Comparison of ENCODE assay signal across 9 cellular contexts in the genomic region with DNA sequence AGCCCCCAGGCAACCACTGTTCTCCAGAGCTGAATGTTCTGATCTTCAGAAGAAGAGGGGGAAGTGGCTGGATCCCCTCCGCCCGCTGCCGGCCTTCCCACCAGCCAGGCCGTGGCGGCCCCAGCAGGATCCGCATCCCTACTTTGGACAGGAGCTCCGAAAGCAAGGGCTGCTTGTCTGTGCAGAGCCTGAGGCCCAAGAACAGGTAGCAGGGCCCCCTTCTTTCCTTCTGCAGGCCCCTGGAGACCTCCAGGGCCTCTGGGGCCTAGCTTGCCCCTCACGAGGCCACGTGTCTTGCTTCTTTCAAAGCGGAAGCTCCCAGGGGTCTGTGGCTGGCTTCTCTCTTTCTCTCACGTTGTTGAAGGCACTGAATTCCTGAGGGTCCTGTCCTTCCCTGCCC. TPM values are rescaled to one million over a fixed set of nuclear protein-coding genes. Genes with fewer than 3 reads are reported as not detected.
DNase-seq lines count a peak whose midpoint lies in the region; ATAC-seq and TF ChIP-seq lines count a peak whose summit lies in the region.
"Had no signal": no experiment of that assay in that cellular context is flagged by ENCODE, and none has a peak within 500 bp of the region (broad histone marks: within the 10 kb centered on the region; RNA-seq: fewer than 3 reads in every experiment).

No MANE protein-coding gene starts in this region.

- no peaks in the 10 kb centered on the region for H3K27me3 ChIP-seq in gastrocnemius medialis

- H3K9me3 ChIP-seq in gastrocnemius medialis, result no peaks in the 10 kb centered on the region
- H3K9me3 ChIP-seq: mucosa of descending colon had no signal

- in situ Hi-C loops in gastrocnemius medialis (cut with MboI; ENCODE audit: low sequenced_read_pairs in 4 of 4), result loop anchor here in 2 of 4 donors (25.0 kb wide), 1 partner anchor 145 kb away; no protein-coding TSS in a partner anchor

- TF ChIP-seq CTCF in coronary artery (IDR thresholded peaks at IDR 0.05), result no peak
- no peak for TF ChIP-seq CTCF in gastrocnemius medialis (IDR thresholded peaks at IDR 0.05 in 4 of 5, conservative IDR thresholded peaks at IDR 0.05 in 1 of 5)

- ATAC-seq in GM18907 (IDR thresholded peaks at IDR 0.05; ENCODE audit: unreplicated experiment), result peak; percentile 23
- peak; percentile 10 for ATAC-seq in HG03280 (IDR thresholded peaks at IDR 0.05; ENCODE audit: unreplicated experiment)
- ATAC-seq in gastrocnemius medialis, result no peak
- no peak for ATAC-seq in GM19328 (IDR thresholded peaks at IDR 0.05; ENCODE audit: unreplicated experiment)

- TF ChIP-seq POLR2A in gastrocnemius medialis (IDR thresholded peaks at IDR 0.05), result no peak

- H3K27ac ChIP-seq in coronary artery, result peak overlapping the region; percentile 76 to 94
- H3K27ac ChIP-seq in gastrocnemius medialis, result peak overlapping the region; percentile 87 to 94 (median 92)

- H3K36me3 ChIP-seq in gastrocnemius medialis, result no peaks in the 10 kb centered on the region

- peaks cover 51 to 53% of the 10 kb centered on the region in 2 donors for H3K4me1 ChIP-seq in gastrocnemius medialis

- no peak for DNase-seq in coronary artery (ENCODE audit: low spot score)
- no peak for DNase-seq in gastrocnemius medialis
- no peak for DNase-seq in NCI-H2107 (lab: John Stamatoyannopoulos, UW)
- DNase-seq in cerebellum (ENCODE audit: low spot score), result no peak

- intact Hi-C loops in gastrocnemius medialis (cut with DNase I; ENCODE audit: low total_unique reads), result loop anchor here (5.0 kb wide), 1 partner anchor 125 kb away; a partner anchor contains a TSS

- H3K4me3 ChIP-seq in coronary artery (peak overlapping the region; percentile 42), gastrocnemius medialis (no peak overlapping the region)
- H3K4me3 ChIP-seq: mucosa of descending colon had no signal

RNA-seq across cellular contexts. Expression of a gene that starts 13.2 kb away (rescaled TPM):
- total RNA-seq in gastrocnemius medialis, result 1 to 10 TPM; 2.2 to 7.8 (median 3.8) TPM
- total RNA-seq in cerebellum, result 4.4 TPM

RNA-seq across cellular contexts. Expression of a gene that starts 19.1 kb away (rescaled TPM):
- total RNA-seq in gastrocnemius medialis (10 to 100 TPM; 11.7 to 34.4 (median 18.7) TPM), cerebellum (42.4 TPM)
- total RNA-seq: HT1080 had no signal

Comparison
In these comparisons a context has a peak if more than half of its experiments do, and no peak if none do; other contexts are left out.
1. ATAC-seq: peak in GM18907 (single experiment) and HG03280 (single experiment); none in gastrocnemius medialis (0 of 2) and GM19328 (single experiment).